17 cellular contexts compared by ENCODE assay signal in genomic region chr12:39048395-39048794, GRCh38.
"Had no signal": no experiment of that assay in that cellular context is flagged by ENCODE, and none has a peak within 500 bp of the region (broad histone marks: within the 10 kb centered on the region; RNA-seq: fewer than 3 reads in every experiment).

No MANE protein-coding gene starts in this region.

- DNase-seq: cortex of kidney; effector memory CD8-positive, alpha-beta T cell; erythroblast; esophagus squamous epithelium; hypothalamus; immature natural killer cell; left ventricle myocardium superior; lower lobe of right lung; natural killer cell; stimulated activated CD4-positive, alpha-beta T cell treated with anti-CD3 and anti-CD28 coated beads, Interleukin-2, amount 100 ng/mL, for 24 hours; stimulated activated CD4-positive, alpha-beta T cell treated with anti-CD3 and anti-CD28 coated beads, Interleukin-4, amount 100 ng/mL, for 24 hours; stimulated activated naive CD4-positive, alpha-beta T cell treated with Interleukin-2 at 50 U/mL for 16 hours; stomach; thyroid gland; trophoblast cell had no signal

- ATAC-seq: effector memory CD8-positive, alpha-beta T cell; left ventricle myocardium superior; natural killer cell; sciatic nerve; stimulated activated effector memory CD8-positive, alpha-beta T cell treated with anti-CD3 and anti-CD28 coated beads, Interleukin-12 subunit alpha, Interleukin-12 subunit beta, amount 100 ng/mL, for 72 hours had no signal
